In the genomic region with DNA sequence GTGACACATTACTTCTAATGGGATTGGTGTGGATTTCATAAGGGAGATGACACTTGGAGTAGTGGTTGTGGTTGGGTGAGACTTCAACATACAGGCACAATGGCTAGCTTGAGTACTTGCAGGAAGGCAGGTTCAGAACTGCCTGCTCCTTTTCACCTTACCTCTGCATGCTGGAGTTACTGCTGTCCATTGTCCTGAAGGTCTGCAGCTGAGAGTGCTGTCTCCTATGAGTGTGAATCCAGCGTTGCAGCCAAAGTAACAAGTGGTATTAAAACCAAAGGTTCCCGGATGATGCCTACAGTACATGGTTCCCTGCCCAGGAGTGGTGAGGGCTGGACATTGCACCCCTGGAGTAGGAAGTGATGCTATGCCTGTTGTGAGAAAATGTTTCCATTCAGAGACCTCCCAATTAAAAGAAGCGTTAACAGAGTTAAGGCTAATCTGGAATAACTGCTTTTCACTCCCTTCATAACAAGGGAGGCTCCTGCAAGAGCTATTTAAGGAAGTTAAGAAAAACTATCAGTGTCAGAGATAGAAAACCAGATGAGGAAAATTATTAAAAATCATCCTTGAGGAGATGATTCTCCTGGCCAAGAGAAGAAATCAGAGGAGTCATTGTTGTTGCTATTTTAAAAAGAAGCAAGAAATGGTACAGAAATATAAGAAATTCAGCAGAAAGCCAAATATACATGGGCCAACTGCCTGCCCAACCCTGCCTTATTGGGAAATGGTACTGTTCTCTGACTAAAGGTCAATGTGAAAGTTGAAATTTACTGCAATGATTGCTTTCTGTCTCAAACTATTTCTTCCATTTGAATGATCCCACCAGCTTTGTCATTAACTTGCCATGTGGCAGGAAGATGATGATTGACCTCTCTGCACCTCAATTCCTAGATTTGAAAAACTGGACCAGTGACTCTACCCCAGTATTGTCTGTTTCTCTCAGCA, we compare ENCODE assay signal across 7 cellular contexts. TPM values are rescaled to one million over a fixed set of nuclear protein-coding genes. Genes with fewer than 3 reads are reported as not detected.
A peak's percentile ranks its signal among the peaks of the same experiment; 100 is the strongest.
DNase-seq lines count a peak whose midpoint lies in the region; ATAC-seq, FAIRE-seq and TF ChIP-seq lines count a peak whose summit lies in the region.

No MANE protein-coding gene starts in this region.

- no peaks in the 10 kb centered on the region for H3K79me2 ChIP-seq in GM12878 (ENCODE audit: control insufficient read depth, insufficient read depth, low read length)
- no peaks in the 10 kb centered on the region for H3K79me2 ChIP-seq in mesendoderm (ENCODE audit: control insufficient read depth, insufficient read depth, low read length)

- DNase-seq in GM18507 (ENCODE audit: extremely low spot score, insufficient read length, low read depth) (no peak), Kasumi-1 (lab: John Stamatoyannopoulos, UW) (peak; percentile 26 to 55), GM12878 (ENCODE audit: low read depth, low spot score) (no peak), mesendoderm (peak; percentile 83)
- DNase-seq in CD8-positive, alpha-beta memory T cell = no peak

- no peak for TF ChIP-seq EP300 in GM12878 (IDR thresholded peaks at IDR 0.05; ENCODE audit: borderline replicate concordance in 1 of 2, control insufficient read depth in 1 of 2, low read depth in 2 of 2, low read length in 2 of 2)

- CTCF ChIA-PET in GM12878 (lab: Yijun Ruan, JAX) = interaction anchor here (0.6 to 3.8 kb wide), 5 partner anchors 9 to 116 kb away, joined by 3 to 17 read pairs (median 3); a partner anchor contains a TSS
- CTCF ChIA-PET in CD8-positive, alpha-beta memory T cell (lab: Charles Lee) = interaction anchor here (2.2 to 2.3 kb wide), 2 partner anchors 9 to 116 kb away, joined by 7 to 13 read pairs; a partner anchor contains a TSS

- no peaks in the 10 kb centered on the region for H3K9me3 Mint-ChIP-seq in CD8-positive, alpha-beta memory T cell

- H3K4me3 ChIP-seq in GM12878 (no peak overlapping the region), mesendoderm (ENCODE audit: low read length) (no peak overlapping the region)
- H3K4me3 ChIP-seq in CD8-positive, alpha-beta memory T cell (ENCODE audit: low read length) = no peak overlapping the region

- H3K79me1 ChIP-seq in mesendoderm (ENCODE audit: low read length) = no peaks in the 10 kb centered on the region

- H2BK15ac ChIP-seq in mesendoderm (replicated peaks; ENCODE audit: low read depth) = no peak overlapping the region

- H3K9me3 ChIP-seq in GM12878 (replicated peaks; ENCODE audit: control insufficient read depth, insufficient read depth, low read length) = no peaks in the 10 kb centered on the region
- no peaks in the 10 kb centered on the region for H3K9me3 ChIP-seq in CD8-positive, alpha-beta memory T cell (ENCODE audit: low read length)

- peaks cover 12% of the 10 kb centered on the region for H3K4me1 ChIP-seq in GM12878 (ENCODE audit: control insufficient read depth, insufficient read depth, low read length)
- no peaks in the 10 kb centered on the region for H3K4me1 ChIP-seq in mesendoderm (ENCODE audit: control insufficient read depth, low read depth, low read length)
- H3K4me1 ChIP-seq in CD8-positive, alpha-beta memory T cell (ENCODE audit: insufficient read depth, low read length) = peaks cover under 1% of the 10 kb centered on the region

- POLR2A ChIA-PET in GM12878 (lab: Charles Lee) = no interaction called here
- POLR2A ChIA-PET in CD8-positive, alpha-beta memory T cell (lab: Charles Lee) = no interaction called here

- SMC1A ChIA-PET in GM12878 (lab: Charles Lee; ENCODE audit: uncharacterized antibody, unreplicated experiment) = interaction anchor here (0.6 to 3.8 kb wide), 9 partner anchors 37 to 118 kb away, joined by 3 to 20 read pairs (median 3); no protein-coding TSS in a partner anchor

- no peak overlapping the region for H3K56ac ChIP-seq in mesendoderm (ENCODE audit: low read length)

- no peak overlapping the region for H3K23ac ChIP-seq in mesendoderm (ENCODE audit: low read length)

- H3K27ac ChIP-seq in GM12878 (ENCODE audit: control insufficient read depth, insufficient read depth) (no peak overlapping the region), mesendoderm (ENCODE audit: low read depth, low read length) (no peak overlapping the region)
- no peak overlapping the region for H3K27ac ChIP-seq in CD8-positive, alpha-beta memory T cell (ENCODE audit: low read depth, low read length)

- in situ Hi-C loops in GM12878 (cut with MboI) = no loop called here

- H3K36me3 Mint-ChIP-seq in CD8-positive, alpha-beta memory T cell = peaks cover 0 to 5% (median 0%) of the 10 kb centered on the region in 3 donors

- H3K27me3 ChIP-seq in GM12878 (replicated peaks in 1 of 2; ENCODE audit: control insufficient read depth in 2 of 2, insufficient read depth in 2 of 2, low read length in 1 of 2) = no peaks in the 10 kb centered on the region
- H3K27me3 ChIP-seq in mesendoderm (ENCODE audit: insufficient read depth, low read length, poor library complexity) = no peaks in the 10 kb centered on the region
- no peaks in the 10 kb centered on the region for H3K27me3 ChIP-seq in CD8-positive, alpha-beta memory T cell (ENCODE audit: insufficient read depth, low read length, poor library complexity, severe bottlenecking)

- WGBS in GM12878 (ENCODE audit: insufficient coverage, insufficient replicate concordance, low lambda C conversion rate, missing lambda C conversion rate) = 62% methylated on average over 3 of the region's 3 CpGs
- no CpG with 5 or more reads among the region's 3 CpGs for WGBS in mesendoderm (ENCODE audit: extremely low coverage, insufficient coverage, low lambda C conversion rate)

- H3K4me1 Mint-ChIP-seq in CD8-positive, alpha-beta memory T cell = peaks cover 4 to 10% (median 5%) of the 10 kb centered on the region in 3 donors

- no peak overlapping the region for H3K4ac ChIP-seq in mesendoderm (ENCODE audit: low read depth, low read length)

- TF ChIP-seq RAD21 in GM12878 (IDR thresholded peaks at IDR 0.05; ENCODE audit: insufficient read depth, low read depth, low read length) = no peak

- H3K36me3 ChIP-seq in GM12878 (ENCODE audit: control insufficient read depth in 2 of 2, insufficient read depth in 2 of 2, low read length in 1 of 2) (no peaks in the 10 kb centered on the region), mesendoderm (ENCODE audit: control insufficient read depth, insufficient read depth, low read length) (no peaks in the 10 kb centered on the region)
- no peaks in the 10 kb centered on the region for H3K36me3 ChIP-seq in CD8-positive, alpha-beta memory T cell (ENCODE audit: insufficient read depth, low read length)

- no peak for TF ChIP-seq POLR2A in GM12878 (IDR thresholded peaks at IDR 0.05; ENCODE audit: low read depth, low read length)

- no peak for TF ChIP-seq CTCF in GM12878 (IDR thresholded peaks at IDR 0.05 in 2 of 3, conservative IDR thresholded peaks at IDR 0.05 in 1 of 3; ENCODE audit: control insufficient read depth in 2 of 3, extremely low read depth in 1 of 3, insufficient read depth in 1 of 3, low read depth in 3 of 3, low read length in 3 of 3)

- intact Hi-C loops in GM12878 (cut with micrococcal nuclease; ENCODE audit: unreplicated experiment) = no loop called here

- H4K5ac ChIP-seq in mesendoderm (ENCODE audit: low read length) = no peak overlapping the region

- BruUV-seq in GM12878 (replicated peaks; lab: Mats Ljungman, UMichigan) = no TSS peak

- no peak overlapping the region for H3K4me2 ChIP-seq in GM12878 (ENCODE audit: control insufficient read depth, insufficient read depth)
- H3K4me2 ChIP-seq in mesendoderm (ENCODE audit: low read length) = no peak overlapping the region

- RAD21 ChIA-PET in GM12878 (lab: Charles Lee; ENCODE audit: unreplicated experiment) = interaction anchor here (0.9 to 2.1 kb wide), 6 partner anchors 10 to 116 kb away, joined by 3 to 8 read pairs (median 4); a partner anchor contains a TSS

- peak; percentile 66 for FAIRE-seq in GM18507 (lab: Jason Lieb, UNC)
- no peak for FAIRE-seq in GM12878 (lab: Jason Lieb, UNC)

- no peak overlapping the region for H2BK120ac ChIP-seq in mesendoderm (ENCODE audit: low read depth, low read length)

- H3K18ac ChIP-seq in mesendoderm (ENCODE audit: low read length) = no peak overlapping the region

- no peak overlapping the region for H2AFZ ChIP-seq in GM12878 (ENCODE audit: control insufficient read depth, low read depth, low read length)

- H4K8ac ChIP-seq in mesendoderm (ENCODE audit: low read depth, low read length) = no peak overlapping the region

- ATAC-seq in GM12878 (peak; percentile 79), GM19467 (IDR thresholded peaks at IDR 0.05; ENCODE audit: unreplicated experiment) (no peak), HG03135 (IDR thresholded peaks at IDR 0.05; ENCODE audit: unreplicated experiment) (no peak)

- no peak overlapping the region for H3K27ac Mint-ChIP-seq in CD8-positive, alpha-beta memory T cell

- no peaks in the 10 kb centered on the region for H4K20me1 ChIP-seq in GM12878 (ENCODE audit: control insufficient read depth, insufficient read depth)

- H3K27me3 Mint-ChIP-seq in CD8-positive, alpha-beta memory T cell = peaks cover 4 to 11% of the 10 kb centered on the region in 2 donors

- no peak overlapping the region for H2AK5ac ChIP-seq in mesendoderm (ENCODE audit: low read length)

- H3K4me3 Mint-ChIP-seq in CD8-positive, alpha-beta memory T cell = peak overlapping the region in 1 of 7 donors; percentile 27

- no peak overlapping the region for H2BK5ac ChIP-seq in mesendoderm (ENCODE audit: low read length)

- H3K9ac ChIP-seq in GM12878 (ENCODE audit: control insufficient read depth, insufficient read depth, low read length) (no peak overlapping the region), mesendoderm (ENCODE audit: low read length) (no peak overlapping the region)

RNA-seq across cellular contexts. Expression of a gene that starts 9.8 kb away (rescaled TPM):
- total RNA-seq in GM12878 (2013; cell fraction: nucleolus; rRNA removed) = not detected in 2 replicates
- total RNA-seq in GM12878 (2014; rRNA removed) (under 0.01 and 0.22 TPM in 2 replicates), GM12878 (2014; rRNA removed; fragmentation: Illumina TruSeq; extraction: Trizol) (0.09 and 0.18 TPM in 2 replicates), GM12878 (2021) (0.29 and 0.72 TPM in 2 replicates)
- not detected for polyA plus RNA-seq in GM12878 (2011; ENCODE audit: low read depth)
- polyA plus RNA-seq in GM12878 (2011; rRNA removed) (3.8 and 4.9 TPM in 2 replicates), GM12878 (2014; fragmentation: Illumina TruSeq; extraction: Trizol) (0.40 and 0.54 TPM in 2 replicates), GM12878 (2014; fragmentation: Nextera tagmentation; extraction: Ambion mirVana) (under 1 TPM; 0.29 to 0.46 TPM), GM12878 (2014; rRNA removed) (0.09 and 0.47 TPM in 2 replicates), GM12878 (2016; fragmentation: Nextera tagmentation; extraction: Ambion mirVana) (under 1 TPM; 0.13 to 0.35 TPM)
- polyA plus RNA-seq in GM12878 (2011; cell fraction: cytosol; rRNA removed) = 2.1 and 3.1 TPM in 2 replicates
- polyA plus RNA-seq in GM12878 (2011; cell fraction: nucleus; rRNA removed) = 5.9 and 8.1 TPM in 2 replicates
- polyA plus RNA-seq in GM12878 (2012) = 0.12 and 0.15 TPM in 2 replicates
- polyA minus RNA-seq in GM12878 (2011; rRNA and poly(A)+ RNA removed) = 3.3 and 4.9 TPM in 2 replicates
- 1.9 and 3.3 TPM in 2 replicates for polyA minus RNA-seq in GM12878 (2011; cell fraction: cytosol; rRNA and poly(A)+ RNA removed)
- polyA minus RNA-seq in GM12878 (2011; cell fraction: nucleus; rRNA and poly(A)+ RNA removed) = 4.5 and 4.7 TPM in 2 replicates
- polyA plus RNA-seq in mesendoderm (2013, experiment 1 of 2) = 0.08 TPM
- polyA plus RNA-seq in mesendoderm (2013, experiment 2 of 2) = 0.08 TPM
- total RNA-seq in CD8-positive, alpha-beta memory T cell = 10 to 100 TPM; 72.2 to 76.5 TPM
- polyA plus RNA-seq in CD8-positive, alpha-beta memory T cell = 0.06 TPM

RNA-seq across cellular contexts. Expression of a gene that starts 33.9 kb away (rescaled TPM):
- not detected in 2 replicates for total RNA-seq in GM12878 (2013; cell fraction: nucleolus; rRNA removed)
- total RNA-seq in GM12878 (2014; rRNA removed) (not detected in 2 replicates), GM12878 (2014; rRNA removed; fragmentation: Illumina TruSeq; extraction: Trizol) (0.04 TPM in 1 of 2 replicates, not detected in the other), GM12878 (2021) (not detected in 2 replicates)
- not detected for polyA plus RNA-seq in GM12878 (2011; ENCODE audit: low read depth)
- polyA plus RNA-seq in GM12878 (2011; rRNA removed) (0.23 and 0.40 TPM in 2 replicates), GM12878 (2014; fragmentation: Illumina TruSeq; extraction: Trizol) (0.06 TPM in 1 of 2 replicates, not detected in the other), GM12878 (2014; fragmentation: Nextera tagmentation; extraction: Ambion mirVana) (not detected), GM12878 (2014; rRNA removed) (not detected in 2 replicates), GM12878 (2016; fragmentation: Nextera tagmentation; extraction: Ambion mirVana) (not detected)
- polyA plus RNA-seq in GM12878 (2011; cell fraction: cytosol; rRNA removed) = 0.10 and 0.19 TPM in 2 replicates
- 0.31 and 0.84 TPM in 2 replicates for polyA plus RNA-seq in GM12878 (2011; cell fraction: nucleus; rRNA removed)
- polyA plus RNA-seq in GM12878 (2012) = not detected in 2 replicates
- polyA minus RNA-seq in GM12878 (2011; rRNA and poly(A)+ RNA removed) = 0.36 TPM in 1 of 2 replicates, not detected in the other
- polyA minus RNA-seq in GM12878 (2011; cell fraction: cytosol; rRNA and poly(A)+ RNA removed) = not detected in 2 replicates
- polyA minus RNA-seq in GM12878 (2011; cell fraction: nucleus; rRNA and poly(A)+ RNA removed) = 0.29 and 0.48 TPM in 2 replicates
- polyA plus RNA-seq in mesendoderm (2013, experiment 1 of 2) = not detected
- not detected for polyA plus RNA-seq in mesendoderm (2013, experiment 2 of 2)
- total RNA-seq in CD8-positive, alpha-beta memory T cell = under 1 TPM; 0.31 to 0.75 TPM
- polyA plus RNA-seq in CD8-positive, alpha-beta memory T cell = 2.7 TPM

Comparison
In these comparisons a context has a peak if more than half of its experiments do, and no peak if none do; other contexts are left out.
1. DNase-seq: peak in Kasumi-1 (2 of 2) and mesendoderm (single experiment); none in GM18507 (single experiment), GM12878 (single experiment) and CD8-positive, alpha-beta memory T cell (0 of 5).
2. RNA of a gene that starts 9.8 kb away (total RNA-seq): 72.2 to 76.5 TPM in CD8-positive, alpha-beta memory T cell; under 0.01 to 0.72 TPM in GM12878; every median in the first group is over 10 times any median in the second.